ENCODE assay signal across 26 cellular contexts in the genomic region with DNA sequence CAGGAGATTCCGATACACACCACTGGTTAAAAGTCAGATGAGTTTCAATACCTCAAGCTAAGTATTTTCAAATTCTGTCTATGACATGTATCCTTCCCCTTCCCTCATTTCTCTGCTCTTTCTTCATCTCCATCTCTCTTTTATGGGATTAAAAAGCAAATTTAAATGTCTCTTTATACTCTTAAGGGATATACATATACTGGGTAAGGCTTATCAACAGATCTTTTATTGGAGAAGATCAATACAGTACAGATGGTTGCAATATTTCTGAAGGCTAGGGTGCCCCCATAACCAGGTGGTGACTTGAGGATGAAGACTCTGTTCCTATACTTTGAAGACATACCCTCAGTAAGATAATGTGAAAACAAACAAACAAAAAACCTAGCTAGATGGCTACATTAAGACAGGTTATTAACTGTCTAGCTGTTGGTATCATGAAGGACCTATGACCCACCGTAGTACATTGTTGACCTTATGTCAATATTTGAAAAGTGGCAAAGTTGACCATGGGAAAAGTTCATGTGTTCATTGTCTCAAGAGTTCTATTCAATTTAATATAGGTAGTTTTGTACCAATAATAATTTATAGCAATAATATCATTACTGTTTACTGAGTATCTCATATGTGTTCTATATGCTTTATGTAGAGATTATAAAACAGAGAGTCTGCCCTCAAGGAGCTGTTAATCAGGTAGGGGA.
"Had no signal": no experiment of that assay in that cellular context is flagged by ENCODE, and none has a peak within 500 bp of the region (broad histone marks: within the 10 kb centered on the region; RNA-seq: fewer than 3 reads in every experiment).

No MANE protein-coding gene starts in this region.

- H3K36me3 Mint-ChIP-seq: natural killer cell; stimulated activated effector memory CD8-positive, alpha-beta T cell treated with anti-CD3 and anti-CD28 coated beads, Interleukin-12 subunit alpha, Interleukin-12 subunit beta, amount 100 ng/mL, for 72 hours had no signal

- H3K9me3 Mint-ChIP-seq: dendritic cell treated with granulocyte-macrophage colony-stimulating factor and Interleukin-4, amounts not matched to agents 40 ng/mL and 50 ng/mL, for 4 days; natural killer cell; stimulated activated effector memory CD8-positive, alpha-beta T cell treated with anti-CD3 and anti-CD28 coated beads, Interleukin-12 subunit alpha, Interleukin-12 subunit beta, amount 100 ng/mL, for 72 hours had no signal

- ATAC-seq: foreskin keratinocyte; gastroesophageal sphincter; heart right ventricle; left cardiac atrium; lower lobe of right lung; natural killer cell; stimulated activated effector memory CD8-positive, alpha-beta T cell treated with anti-CD3 and anti-CD28 coated beads, Interleukin-12 subunit alpha, Interleukin-12 subunit beta, amount 100 ng/mL, for 72 hours; stimulated activated naive CD8-positive, alpha-beta T cell treated with anti-CD3 and anti-CD28 coated beads, Interleukin-15, Interleukin-2, amounts not matched to agents 100 U/mL and 50 U/mL, for 24 hours had no signal

- H3K27me3 ChIP-seq: colonic mucosa, esophagus muscularis mucosa, foreskin keratinocyte, gastroesophageal sphincter, heart right ventricle, neutrophil, sigmoid colon, testis, tibial nerve, upper lobe of left lung had no signal

- H3K27me3 Mint-ChIP-seq: dendritic cell treated with granulocyte-macrophage colony-stimulating factor and Interleukin-4, amounts not matched to agents 40 ng/mL and 50 ng/mL, for 4 days; progenitor cell of endocrine pancreas had no signal

- H3K4me1 ChIP-seq: colonic mucosa had no signal

- H3K27ac ChIP-seq: colonic mucosa, foreskin keratinocyte, lower lobe of right lung, neutrophil, parathyroid adenoma, sigmoid colon, testis, upper lobe of left lung had no signal

- FAIRE-seq: endothelial cell of umbilical vein, urothelium cell line had no signal

- H3K36me3 ChIP-seq: colonic mucosa, esophagus muscularis mucosa, gastroesophageal sphincter, heart right ventricle, left ventricle myocardium inferior, lower lobe of right lung, neutrophil, sigmoid colon, tibial nerve, upper lobe of left lung had no signal

- H3K4me3 ChIP-seq: colonic mucosa, esophagus muscularis mucosa, gastroesophageal sphincter, heart right ventricle, left ventricle myocardium inferior, lower lobe of right lung, sigmoid colon, testis, tibial nerve, upper lobe of left lung had no signal

- H3K9me3 ChIP-seq: colonic mucosa, esophagus muscularis mucosa, gastroesophageal sphincter, heart right ventricle, left ventricle myocardium inferior, lower lobe of right lung, neutrophil, sigmoid colon, testis, tibial nerve, upper lobe of left lung had no signal

- DNase-seq: colonic mucosa; effector memory CD4-positive, alpha-beta T cell; foreskin keratinocyte; heart right ventricle; hippocampal formation; left cardiac atrium; left ventricle myocardium inferior; lower lobe of right lung; natural killer cell; sigmoid colon; stimulated activated CD4-positive, alpha-beta T cell treated with anti-CD3 and anti-CD28 coated beads, Interleukin-2, amount 100 ng/mL, for 24 hours; stimulated activated CD4-positive, alpha-beta T cell treated with anti-CD3 and anti-CD28 coated beads, Interleukin-4, amount 100 ng/mL, for 24 hours; stimulated activated naive CD8-positive, alpha-beta T cell treated with anti-CD3 and anti-CD28 coated beads, Interleukin-15, Interleukin-2, amounts not matched to agents 100 U/mL and 50 U/mL, for 24 hours; substantia nigra; testis; upper lobe of left lung had no signal

- H3K4me3 Mint-ChIP-seq: dendritic cell treated with granulocyte-macrophage colony-stimulating factor and Interleukin-4, amounts not matched to agents 40 ng/mL and 50 ng/mL, for 4 days; natural killer cell; stimulated activated effector memory CD8-positive, alpha-beta T cell treated with anti-CD3 and anti-CD28 coated beads, Interleukin-12 subunit alpha, Interleukin-12 subunit beta, amount 100 ng/mL, for 72 hours had no signal
